ENCODE assay signal across 8 cellular contexts in genomic region chr1:93909146-93910050, GRCh38. TPM values are rescaled to one million over a fixed set of nuclear protein-coding genes. Genes with fewer than 3 reads are reported as not detected.
DNase-seq lines count a peak whose midpoint lies in the region; ATAC-seq and TF ChIP-seq lines count a peak whose summit lies in the region.

Gene GCLM, minus strand, starts transcription at chr1:93909430. Its CDS starts 267 bp downstream, at chr1:93909163.

- peaks cover 8% of the 10 kb centered on the region for H3K36me3 Mint-ChIP-seq in activated CD4-positive, alpha-beta T cell treated with anti-CD3 and anti-CD28 coated beads, Interleukin-2, amount 10 ng/mL, durations not matched to agents 7 days and 5 days (ENCODE audit: low read depth)

- H3K36me3 ChIP-seq in BJ (ENCODE audit: control insufficient read depth, insufficient read depth, low read length), result no peaks in the 10 kb centered on the region

- peaks cover 38% of the 10 kb centered on the region for H3K4me1 Mint-ChIP-seq in activated CD4-positive, alpha-beta T cell treated with anti-CD3 and anti-CD28 coated beads, Interleukin-2, amount 10 ng/mL, durations not matched to agents 7 days and 5 days

- H3K27ac Mint-ChIP-seq in activated CD4-positive, alpha-beta T cell treated with anti-CD3 and anti-CD28 coated beads, Interleukin-2, amount 10 ng/mL, durations not matched to agents 7 days and 5 days, result peak within 1 kb of the TSS; percentile 96

- peak; percentile 74 for TF ChIP-seq CTCF in BJ (IDR thresholded peaks at IDR 0.05; ENCODE audit: insufficient read depth, low read depth, low read length)

- peak; percentile 74 for DNase-seq in BJ (ENCODE audit: low read depth)
- peak; percentile 45 for DNase-seq in NCI-H524 treated with DMSO at 0.1 percent for 48 hours (lab: John Stamatoyannopoulos, UW)
- peak; percentile 88 for DNase-seq in activated CD4-positive, alpha-beta T cell treated with anti-CD3 and anti-CD28 coated beads, Interleukin-2, amount 10 ng/mL, durations not matched to agents 7 days and 5 days
- DNase-seq in dedifferentiated amniotic fluid mesenchymal stem cell (ENCODE audit: extremely low spot score), result peak; percentile 90
- peak; percentile 97 for DNase-seq in left lobe of liver (ENCODE audit: low spot score)
- DNase-seq in stimulated activated CD4-positive, alpha-beta T cell treated with anti-CD3 and anti-CD28 coated beads, Interleukin-2, amount 100 ng/mL, for 4 hours (ENCODE audit: low read depth), result peak; percentile 90

- no peaks in the 10 kb centered on the region for H3K27me3 ChIP-seq in BJ (ENCODE audit: control insufficient read depth, insufficient read depth, low read length)

- CTCF ChIA-PET in BJ (lab: Yijun Ruan, JAX), result interaction anchor here (0.6 to 2.8 kb wide), 25 partner anchors 9 to 426 kb away, joined by 3 to 17 read pairs (median 6); no protein-coding TSS in a partner anchor
- CTCF ChIA-PET in activated CD4-positive, alpha-beta T cell treated with anti-CD3 and anti-CD28 coated beads, Interleukin-2, amount 10 ng/mL, durations not matched to agents 7 days and 5 days (lab: Charles Lee), result interaction anchor here (0.6 to 1.6 kb wide), 4 partner anchors 25 to 744 kb away, joined by 3 to 6 read pairs (median 4); no protein-coding TSS in a partner anchor

- peaks cover 23% of the 10 kb centered on the region for H3K27me3 Mint-ChIP-seq in activated CD4-positive, alpha-beta T cell treated with anti-CD3 and anti-CD28 coated beads, Interleukin-2, amount 10 ng/mL, durations not matched to agents 7 days and 5 days

- H3K9me3 Mint-ChIP-seq in activated CD4-positive, alpha-beta T cell treated with anti-CD3 and anti-CD28 coated beads, Interleukin-2, amount 10 ng/mL, durations not matched to agents 7 days and 5 days, result no peaks in the 10 kb centered on the region

- POLR2A ChIA-PET in BJ (lab: Charles Lee), result interaction anchor here (0.6 to 1.0 kb wide), 3 partner anchors 62 to 570 kb away, joined by 3 to 12 read pairs (median 4); no protein-coding TSS in a partner anchor
- POLR2A ChIA-PET in activated CD4-positive, alpha-beta T cell treated with anti-CD3 and anti-CD28 coated beads, Interleukin-2, amount 10 ng/mL, durations not matched to agents 7 days and 5 days (lab: Charles Lee), result no interaction called here

- ATAC-seq in HG03432 (IDR thresholded peaks at IDR 0.05; ENCODE audit: unreplicated experiment) (peak; percentile 95), left lobe of liver (peak; percentile 90)

- TF ChIP-seq POLR2A in GM19099 (IDR thresholded peaks at IDR 0.05; ENCODE audit: extremely low read depth, insufficient read length, low read depth), result peak; percentile 63

- H3K4me3 Mint-ChIP-seq in activated CD4-positive, alpha-beta T cell treated with anti-CD3 and anti-CD28 coated beads, Interleukin-2, amount 10 ng/mL, durations not matched to agents 7 days and 5 days, result peak within 1 kb of the TSS; percentile 84

- H3K4me3 ChIP-seq in BJ (ENCODE audit: low read depth, low read length), result peak within 1 kb of the TSS; percentile 90

RNA-seq across cellular contexts. Expression of gene GCLM, which starts in this region (rescaled TPM):
- 19.1 and 35.1 TPM in 2 replicates for polyA plus RNA-seq in BJ (2011; rRNA removed)
- 15.2 and 18.2 TPM in 2 replicates for polyA minus RNA-seq in BJ (2011; rRNA and poly(A)+ RNA removed)
- 10 to 100 TPM; 17.3 to 17.8 TPM for total RNA-seq in activated CD4-positive, alpha-beta T cell treated with anti-CD3 and anti-CD28 coated beads, Interleukin-2, amount 10 ng/mL, durations not matched to agents 7 days and 5 days
- 27.8 TPM for total RNA-seq in left lobe of liver

Comparison
In these comparisons a context has a peak if more than half of its experiments do, and no peak if none do; other contexts are left out.
1. Peak in every context shown above with its lines: DNase-seq, ATAC-seq and H3K4me3 ChIP-seq.
2. DNase-seq: peak in every context shown above with its lines; median percentile 97 in left lobe of liver; 90 in dedifferentiated amniotic fluid mesenchymal stem cell; 90 in stimulated activated CD4-positive, alpha-beta T cell treated with anti-CD3 and anti-CD28 coated beads, Interleukin-2, amount 100 ng/mL, for 4 hours; 88 in activated CD4-positive, alpha-beta T cell treated with anti-CD3 and anti-CD28 coated beads, Interleukin-2, amount 10 ng/mL, durations not matched to agents 7 days and 5 days; 74 in BJ; 45 in NCI-H524 treated with DMSO at 0.1 percent for 48 hours.